1 cellular context compared by ENCODE assay signal in genomic region chr6:133548409-133548808, GRCh38.
TF ChIP-seq lines count a peak whose summit lies in the region.

No MANE protein-coding gene starts in this region.

TF ChIP-seq in SK-N-SH treated with all-trans-retinoic acid at 6 μM for 48 hours, 23 proteins besides CTCF, POLR2A, EP300 and RAD21 (continued from another document):
- TF ChIP-seq PATZ1 (CRISPR knock-in tag; IDR thresholded peaks at IDR 0.05; ENCODE audit: borderline replicate concordance) (no peak), TOX (CRISPR knock-in tag; IDR thresholded peaks at IDR 0.05; ENCODE audit: borderline replicate concordance) (no peak)
TF ChIP-seq in SK-N-SH treated with all-trans-retinoic acid at 6 μM for 48 hours: peak in this region for 0.
